ENCODE assay signal across 19 cellular contexts in the genomic region with DNA sequence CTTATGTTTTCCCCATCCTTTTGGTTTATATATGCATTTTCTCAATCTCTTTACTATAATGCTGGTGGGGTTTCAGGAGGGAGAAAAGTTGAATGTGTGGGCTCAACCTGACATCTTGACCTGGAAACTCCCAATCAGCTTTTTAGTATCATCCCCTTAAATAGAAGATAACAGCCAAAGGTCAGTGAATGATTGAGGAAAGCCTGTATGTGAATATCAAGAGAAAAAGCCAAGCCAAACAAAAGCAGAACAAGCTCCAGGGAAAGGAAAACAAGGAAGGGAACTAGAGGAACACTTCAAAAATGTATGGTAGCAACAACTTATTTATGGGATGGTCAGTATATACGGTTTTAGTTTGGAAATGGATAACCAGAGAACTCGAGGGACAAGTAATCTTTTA. TPM values are rescaled to one million over a fixed set of nuclear protein-coding genes. Genes with fewer than 3 reads are reported as not detected.
DNase-seq lines count a peak whose midpoint lies in the region; ATAC-seq and TF ChIP-seq lines count a peak whose summit lies in the region.
"Had no signal": no experiment of that assay in that cellular context is flagged by ENCODE, and none has a peak within 500 bp of the region (broad histone marks: within the 10 kb centered on the region; RNA-seq: fewer than 3 reads in every experiment).

No MANE protein-coding gene starts in this region.

- ATAC-seq in left cardiac atrium (no peak), T-helper 17 cell (no peak), right lobe of liver (peak; percentile 37 to 53 (median 46)), HG03280 (IDR thresholded peaks at IDR 0.05; ENCODE audit: unreplicated experiment) (no peak), HG02870 (IDR thresholded peaks at IDR 0.05; ENCODE audit: unreplicated experiment) (no peak)

- peaks cover 2% of the 10 kb centered on the region for H3K4me1 Mint-ChIP-seq in T-helper 17 cell
- H3K4me1 Mint-ChIP-seq: B cell had no signal

- intact Hi-C loops in left ventricle myocardium inferior (cut with micrococcal nuclease) (no loop called here), left cardiac atrium (cut with DNase I) (loop anchor here in 1 of 2 donors (5.0 kb wide), 1 partner anchor 87 kb away; no protein-coding TSS in a partner anchor), right lobe of liver (cut with DNase I) (no loop called here)

- peaks cover 31% of the 10 kb centered on the region for H3K27me3 Mint-ChIP-seq in T-helper 17 cell

- peaks cover 3% of the 10 kb centered on the region for H3K36me3 Mint-ChIP-seq in T-helper 17 cell (ENCODE audit: low read depth)
- H3K36me3 Mint-ChIP-seq: CD4-positive, alpha-beta memory T cell had no signal

- in situ Hi-C loops in G401 (cut with HindIII; ENCODE audit: low sequenced_read_pairs), result no loop called here

- no peaks in the 10 kb centered on the region for H3K9me3 ChIP-seq in left ventricle myocardium inferior (replicated peaks)
- H3K9me3 ChIP-seq in T-helper 17 cell (ENCODE audit: control insufficient read depth, low read length, poor library complexity, severe bottlenecking), result no peaks in the 10 kb centered on the region
- H3K9me3 ChIP-seq in right lobe of liver, result no peaks in the 10 kb centered on the region
- H3K9me3 ChIP-seq: HAP-1 had no signal

- H3K27ac Mint-ChIP-seq in T-helper 17 cell, result peak overlapping the region; percentile 59
- H3K27ac Mint-ChIP-seq: B cell; CD4-positive, alpha-beta memory T cell had no signal

- WGBS in right lobe of liver (ENCODE audit: insufficient coverage, low coverage, low lambda C conversion rate, missing lambda C conversion rate), result 22% methylated on average over 2 of the region's 2 CpGs

- TF ChIP-seq CTCF in left ventricle myocardium inferior (IDR thresholded peaks at IDR 0.05; ENCODE audit: borderline replicate concordance) (no peak), right lobe of liver (IDR thresholded peaks at IDR 0.05) (no peak)

- H3K4me3 ChIP-seq in left ventricle myocardium inferior (no peak overlapping the region), right lobe of liver (no peak overlapping the region)
- H3K4me3 ChIP-seq: HAP-1 had no signal

- peaks cover 38% of the 10 kb centered on the region for H3K4me1 ChIP-seq in left ventricle myocardium inferior
- peaks cover 0 to 47% (median 25%) of the 10 kb centered on the region in 4 donors for H3K4me1 ChIP-seq in right lobe of liver
- H3K4me1 ChIP-seq: HAP-1 had no signal

- H3K27me3 ChIP-seq in left ventricle myocardium inferior (ENCODE audit: low read depth) (no peaks in the 10 kb centered on the region), right lobe of liver (no peaks in the 10 kb centered on the region)

- H3K27ac ChIP-seq in left ventricle myocardium inferior (replicated peaks), result peak overlapping the region; percentile 26
- H3K27ac ChIP-seq in right lobe of liver, result peak overlapping the region in 2 of 3 donors; percentile 35 to 62
- H3K27ac ChIP-seq: 22Rv1 had no signal

- H3K4me3 Mint-ChIP-seq in T-helper 17 cell, result no peak overlapping the region
- H3K4me3 Mint-ChIP-seq: B cell; CD4-positive, alpha-beta memory T cell; HFFc6 had no signal

- no peak for DNase-seq in left ventricle myocardium inferior
- DNase-seq in left cardiac atrium, result no peak
- no peak for DNase-seq in T-helper 17 cell
- DNase-seq in right lobe of liver, result no peak
- no peak for DNase-seq in G401 (ENCODE audit: low spot score)
- DNase-seq: C1 segment of cervical spinal cord; Calu3; CD4-positive, alpha-beta memory T cell; COR-L47; DMS53; DMS79 treated with DMSO at 0.1 percent for 48 hours; GOT3; HFFc6 had no signal

- no peaks in the 10 kb centered on the region for H3K36me3 ChIP-seq in left ventricle myocardium inferior
- H3K36me3 ChIP-seq in right lobe of liver, result no peaks in the 10 kb centered on the region
- H3K36me3 ChIP-seq: HAP-1 had no signal

- no peak for TF ChIP-seq POLR2A in right lobe of liver (IDR thresholded peaks at IDR 0.05)

RNA-seq across cellular contexts. Expression of gene ATOH8, which starts 28.3 kb away (rescaled TPM):
- total RNA-seq in left ventricle myocardium inferior (23.3 TPM), left cardiac atrium (10 to 100 TPM; 23.4 to 29.1 TPM), T-helper 17 cell (not detected), right lobe of liver (10 to 100 TPM in 4 of 6 experiments, 1 to 10 TPM in 2; 5.3 to 78.0 (median 46.2) TPM)
- 18.9 and 25.8 TPM in 2 replicates for total RNA-seq in G401 (2014; rRNA removed; shearing (Covaris generic))
- total RNA-seq: B cell; CD4-positive, alpha-beta memory T cell had no signal

RNA-seq across cellular contexts. Expression of gene GNLY, which starts 31.3 kb away (rescaled TPM):
- total RNA-seq in left ventricle myocardium inferior (1.5 TPM), left cardiac atrium (1 to 10 TPM in 1 of 2 donors, under 1 TPM in 1; 0.52 to 2.8 TPM), T-helper 17 cell (10 to 100 TPM in 1 of 2 donors, 1 to 10 TPM in 1; 9.9 to 14.8 TPM), right lobe of liver (1 to 10 TPM in 5 of 6 experiments, under 1 TPM in 1; 0.92 to 3.1 (median 1.6) TPM)
- not detected in 2 replicates for total RNA-seq in G401 (2014; rRNA removed; shearing (Covaris generic))
- total RNA-seq: Calu3, Daoy, HFFc6 had no signal

RNA-seq across cellular contexts. Expression of gene SFTPB, which starts 57.5 kb away (rescaled TPM):
- total RNA-seq in left ventricle myocardium inferior (not detected), left cardiac atrium (under 1 TPM; 0.12 to 0.44 TPM), T-helper 17 cell (not detected), right lobe of liver (1 to 10 TPM in 1 of 6 experiments, under 1 TPM in 3, not detected in 2; 0.06 to 1.1 (median 0.79) TPM)
- not detected in 2 replicates for total RNA-seq in G401 (2014; rRNA removed; shearing (Covaris generic))
- total RNA-seq: B cell; Calu3; CD4-positive, alpha-beta memory T cell; Daoy; HFFc6 had no signal

Comparison
In these comparisons a context has a peak if more than half of its experiments do, and no peak if none do; other contexts are left out.
1. ATAC-seq: peak in right lobe of liver (4 of 4); none in left cardiac atrium (0 of 2), T-helper 17 cell (single experiment), HG03280 (single experiment) and HG02870 (single experiment).
2. RNA of gene ATOH8, which starts 28.3 kb away (total RNA-seq): 5.3 to 78.0 TPM in right lobe of liver, 23.4 to 29.1 TPM in left cardiac atrium, 23.3 TPM in left ventricle myocardium inferior (single experiment) and 18.9 to 25.8 TPM in G401; not detected in T-helper 17 cell; every median in the first group is over 4 times any median in the second.